7 cellular contexts compared by ENCODE assay signal in genomic region chr7:141032539-141033323, GRCh38. TPM values are rescaled to one million over a fixed set of nuclear protein-coding genes. Genes with fewer than 3 reads are reported as not detected.
DNase-seq lines count a peak whose midpoint lies in the region; ATAC-seq and TF ChIP-seq lines count a peak whose summit lies in the region.
"Not testable (repeated sequence)": the region's sequence is repeated elsewhere in the genome, so short reads cannot be mapped to it uniquely, and the experiment has no call there.

No MANE protein-coding gene starts in this region.

- H3K4me3 Mint-ChIP-seq in endodermal cell: peak overlapping the region; percentile 29
- peak overlapping the region; percentile 1 for H3K4me3 Mint-ChIP-seq in nephron progenitor cell
- H3K4me3 Mint-ChIP-seq in progenitor cell of endocrine pancreas (ENCODE audit: low read depth): not testable (repeated sequence)

- peak; percentile 13 for DNase-seq in ELF-1 (ENCODE audit: low read depth, low spot score)
- peak; percentile 16 for DNase-seq in NCI-H2171 treated with DMSO at 0.1 percent for 48 hours (lab: John Stamatoyannopoulos, UW)
- DNase-seq in RWPE2 (ENCODE audit: low spot score); endodermal cell; nephron progenitor cell; progenitor cell of endocrine pancreas (ENCODE audit: low spot score, unreplicated experiment): not testable (repeated sequence)

- WGBS in HUES64: 65% methylated on average over 31 of the region's 33 CpGs
- WGBS in endodermal cell (ENCODE audit: insufficient coverage in 1 of 2, insufficient read length in 1 of 2), 2 experiments: 77 to 95% methylated on average over 13 to 28 of the region's 33 CpGs

- H3K9ac ChIP-seq in HUES64 (ENCODE audit: low read depth, low read length): peak overlapping the region; percentile 55; the same call in 1 of the 2 replicates
- H3K9ac ChIP-seq in endodermal cell (ENCODE audit: extremely low read depth, low read length, poor library complexity, severe bottlenecking): not testable (repeated sequence)

- not testable (repeated sequence) for H3K4me3 ChIP-seq in HUES64 (ENCODE audit: low read length); endodermal cell (ENCODE audit: low read length)
- peak overlapping the region; percentile 13 for H3K4me3 ChIP-seq in RWPE2 (ENCODE audit: severe bottlenecking)

- not testable (repeated sequence) for H3K36me3 Mint-ChIP-seq in endodermal cell (ENCODE audit: low read depth); progenitor cell of endocrine pancreas (ENCODE audit: insufficient read depth)
- H3K36me3 Mint-ChIP-seq in nephron progenitor cell (ENCODE audit: low read depth): peaks cover 13% of the 10 kb centered on the region

- peak overlapping the region; percentile 82 for H3K27ac Mint-ChIP-seq in endodermal cell
- H3K27ac Mint-ChIP-seq in nephron progenitor cell: peak overlapping the region; percentile 10
- H3K27ac Mint-ChIP-seq in progenitor cell of endocrine pancreas: peak overlapping the region; percentile 65

- H3K36me3 ChIP-seq in HUES64 (ENCODE audit: insufficient read depth, low read length); RWPE2 (ENCODE audit: low read depth); endodermal cell (ENCODE audit: control insufficient read depth, insufficient read depth, low read length): not testable (repeated sequence)

- not testable (repeated sequence) for H3K27ac ChIP-seq in HUES64 (ENCODE audit: low read depth, low read length); RWPE2 (ENCODE audit: poor library complexity, severe bottlenecking); endodermal cell (ENCODE audit: low read depth, low read length)

- H3K9me3 ChIP-seq in HUES64 (ENCODE audit: insufficient read depth, low read depth, low read length): peaks cover 17% of the 10 kb centered on the region
- not testable (repeated sequence) for H3K9me3 ChIP-seq in RWPE2 (ENCODE audit: severe bottlenecking)
- peaks cover 20% of the 10 kb centered on the region for H3K9me3 ChIP-seq in endodermal cell (ENCODE audit: control insufficient read depth, low read length)

- ATAC-seq in RWPE2 (ENCODE audit: low read depth): not testable (repeated sequence)

- not testable (repeated sequence) for TF ChIP-seq CTCF in RWPE2 (IDR thresholded peaks at IDR 0.05; ENCODE audit: poor library complexity, severe bottlenecking); endodermal cell (conservative IDR thresholded peaks at IDR 0.05); nephron progenitor cell (IDR thresholded peaks at IDR 0.05); progenitor cell of endocrine pancreas (IDR thresholded peaks at IDR 0.05; ENCODE audit: unreplicated experiment)

- H3K4me1 ChIP-seq in HUES64 (ENCODE audit: insufficient read depth, low read length); RWPE2 (ENCODE audit: insufficient read depth, poor library complexity, severe bottlenecking); endodermal cell (ENCODE audit: control insufficient read depth, insufficient read depth, low read length): not testable (repeated sequence)

- H3K9me3 Mint-ChIP-seq in endodermal cell: peaks cover 30% of the 10 kb centered on the region
- peaks cover 39% of the 10 kb centered on the region for H3K9me3 Mint-ChIP-seq in nephron progenitor cell
- peaks cover 21% of the 10 kb centered on the region for H3K9me3 Mint-ChIP-seq in progenitor cell of endocrine pancreas (ENCODE audit: low read depth)

- H3K4me1 Mint-ChIP-seq in endodermal cell; nephron progenitor cell; progenitor cell of endocrine pancreas (ENCODE audit: low read depth): not testable (repeated sequence)

- H3K27me3 Mint-ChIP-seq in endodermal cell (ENCODE audit: insufficient read depth); nephron progenitor cell (ENCODE audit: low read depth, poor library complexity); progenitor cell of endocrine pancreas: not testable (repeated sequence)

- not testable (repeated sequence) for H3K27me3 ChIP-seq in HUES64 (ENCODE audit: insufficient read depth, low read length); RWPE2 (ENCODE audit: insufficient read depth, poor library complexity, severe bottlenecking); endodermal cell (ENCODE audit: control insufficient read depth, insufficient read depth, low read length, poor library complexity, severe bottlenecking)

RNA-seq across cellular contexts. Expression of gene MRPS33, which starts 18.0 kb away (rescaled TPM):
- 45.3 TPM for polyA plus RNA-seq in HUES64 (2013, experiment 1 of 2)
- 47.8 TPM for polyA plus RNA-seq in HUES64 (2013, experiment 2 of 2)
- 10 to 100 TPM; 57.0 to 60.2 TPM for total RNA-seq in endodermal cell
- 46.2 TPM for polyA plus RNA-seq in endodermal cell (2013, experiment 1 of 2)
- polyA plus RNA-seq in endodermal cell (2013, experiment 2 of 2): 41.6 TPM
- 48.5 and 49.6 TPM in 2 replicates for total RNA-seq in progenitor cell of endocrine pancreas

RNA-seq across cellular contexts. Expression of gene TMEM178B, which starts 41.1 kb away (rescaled TPM):
- polyA plus RNA-seq in HUES64 (2013, experiment 1 of 2): 4.1 TPM
- 4.1 TPM for polyA plus RNA-seq in HUES64 (2013, experiment 2 of 2)
- 1 to 10 TPM; 1.7 to 4.1 TPM for total RNA-seq in endodermal cell
- 2.7 TPM for polyA plus RNA-seq in endodermal cell (2013, experiment 1 of 2)
- polyA plus RNA-seq in endodermal cell (2013, experiment 2 of 2): 2.3 TPM
- 2.3 and 2.8 TPM in 2 replicates for total RNA-seq in progenitor cell of endocrine pancreas

Comparison
In these comparisons a context has a peak if more than half of its experiments do, and no peak if none do; other contexts are left out.
1. H3K27ac Mint-ChIP-seq: peak in every context shown above with its lines; median percentile 82 in endodermal cell; 65 in progenitor cell of endocrine pancreas; 10 in nephron progenitor cell.